26 cellular contexts compared by ENCODE assay signal in genomic region chr3:129563850-129564535, GRCh38. TPM values are rescaled to one million over a fixed set of nuclear protein-coding genes. Genes with fewer than 3 reads are reported as not detected.
DNase-seq lines count a peak whose midpoint lies in the region; ATAC-seq, FAIRE-seq and TF ChIP-seq lines count a peak whose summit lies in the region.
"Had no signal": no experiment of that assay in that cellular context is flagged by ENCODE, and none has a peak within 500 bp of the region (broad histone marks: within the 10 kb centered on the region; RNA-seq: fewer than 3 reads in every experiment).

No MANE protein-coding gene starts in this region.

- H3K27ac ChIP-seq in ascending aorta (peak overlapping the region; percentile 64 to 83), gastroesophageal sphincter (peak overlapping the region in 3 of 4 donors; percentile 37 to 60 (median 45)), sigmoid colon (peak overlapping the region; percentile 7 to 42 (median 13)), upper lobe of left lung (peak overlapping the region; percentile 44 to 78 (median 60))

- H3K4me3 ChIP-seq in ascending aorta: no peak overlapping the region
- no peak overlapping the region for H3K4me3 ChIP-seq in gastroesophageal sphincter
- no peak overlapping the region for H3K4me3 ChIP-seq in sigmoid colon
- H3K4me3 ChIP-seq in upper lobe of left lung: no peak overlapping the region

- H3K4me1 ChIP-seq in ascending aorta (peaks cover 21 to 44% of the 10 kb centered on the region in 2 donors), gastroesophageal sphincter (peaks cover 0 to 78% (median 42%) of the 10 kb centered on the region in 3 donors), sigmoid colon (peaks cover 0 to 54% (median 48%) of the 10 kb centered on the region in 4 donors), upper lobe of left lung (peaks cover 27 to 33% (median 29%) of the 10 kb centered on the region in 4 donors)
- H3K4me1 ChIP-seq: Caco-2 had no signal

- no peak for DNase-seq in ascending aorta (ENCODE audit: low spot score in 2 of 2)
- DNase-seq in sigmoid colon: no peak
- DNase-seq in upper lobe of left lung: no peak
- no peak for DNase-seq in NOMO-1 treated with DMSO at 0.1 percent for 48 hours (lab: John Stamatoyannopoulos, UW; ENCODE audit: unreplicated experiment)
- no peak for DNase-seq in RCC 7860 (ENCODE audit: low spot score)
- DNase-seq in cerebellar cortex (ENCODE audit: low spot score): no peak
- DNase-seq: activated CD4-positive, alpha-beta memory T cell treated with anti-CD3 and anti-CD28 coated beads, Interleukin-2, amount 10 ng/mL, durations not matched to agents 7 days and 5 days; activated CD4-positive, CD25-positive, alpha-beta regulatory T cell; activated naive CD4-positive, alpha-beta T cell treated with Interleukin-2 at 50 U/mL for 16 hours; anterior cingulate cortex; Caco-2; effector CD8-positive, alpha-beta T cell; H7; Kasumi-1; kidney; midbrain; NCI-H1105; NCI-H69; PC-3; SK-N-SH; stimulated activated CD4-positive, alpha-beta T cell treated with anti-CD3 and anti-CD28 coated beads, Interleukin-12 subunit alpha, Interleukin-12 subunit beta, amount 100 ng/mL, for 4 hours had no signal

- FAIRE-seq in RCC 7860 (lab: Jason Lieb, UNC): no peak
- FAIRE-seq: kidney had no signal

- TF ChIP-seq POLR2A in gastroesophageal sphincter (IDR thresholded peaks at IDR 0.05) (no peak), sigmoid colon (IDR thresholded peaks at IDR 0.05) (no peak), upper lobe of left lung (IDR thresholded peaks at IDR 0.05) (no peak)

- H3K27me3 ChIP-seq in ascending aorta (no peaks in the 10 kb centered on the region), gastroesophageal sphincter (no peaks in the 10 kb centered on the region), sigmoid colon (no peaks in the 10 kb centered on the region), upper lobe of left lung (no peaks in the 10 kb centered on the region)

- TF ChIP-seq CTCF in ascending aorta (IDR thresholded peaks at IDR 0.05) (no peak), gastroesophageal sphincter (IDR thresholded peaks at IDR 0.05) (no peak), sigmoid colon (IDR thresholded peaks at IDR 0.05) (no peak), upper lobe of left lung (IDR thresholded peaks at IDR 0.05) (no peak)

- H3K36me3 ChIP-seq in ascending aorta (peaks cover 39 to 65% of the 10 kb centered on the region in 2 donors), gastroesophageal sphincter (peaks cover 0 to 76% of the 10 kb centered on the region in 2 donors), sigmoid colon (peaks cover 0 to 10% (median 2%) of the 10 kb centered on the region in 4 donors), upper lobe of left lung (peaks cover 14 to 94% (median 81%) of the 10 kb centered on the region in 4 donors)

- intact Hi-C loops in ascending aorta (cut with DNase I) (loop anchor here (5.0 kb wide), 1 partner anchor 122 kb away; the partner anchor contains the start of gene IFT122), sigmoid colon (cut with DNase I) (loop anchor here (5.0 kb wide), 1 partner anchor 33 kb away; no protein-coding TSS in a partner anchor)

- H3K9me3 ChIP-seq in ascending aorta: no peaks in the 10 kb centered on the region
- H3K9me3 ChIP-seq in gastroesophageal sphincter: no peaks in the 10 kb centered on the region
- no peaks in the 10 kb centered on the region for H3K9me3 ChIP-seq in sigmoid colon
- H3K9me3 ChIP-seq in upper lobe of left lung: no peaks in the 10 kb centered on the region
- H3K9me3 ChIP-seq: Caco-2, SK-N-SH had no signal

- 66% methylated on average over 6 of the region's 8 CpGs; no CpG with 5 or more reads in 1 of the 2 donors for WGBS in gastroesophageal sphincter (ENCODE audit: low coverage in 1 of 2), 2 donors
- 75 to 89% methylated on average over 8 of the region's 8 CpGs for WGBS in sigmoid colon, 2 donors
- WGBS in upper lobe of left lung, 2 donors: 77 to 91% methylated on average over 4 to 8 of the region's 8 CpGs

- ATAC-seq in gastroesophageal sphincter (no peak), upper lobe of left lung (ENCODE audit: low FRiP score in 2 of 2) (no peak)
- ATAC-seq: PC-3 had no signal

- no peak for TF ChIP-seq EP300 in gastroesophageal sphincter (IDR thresholded peaks at IDR 0.05)
- TF ChIP-seq EP300 in sigmoid colon (IDR thresholded peaks at IDR 0.05): no peak
- TF ChIP-seq EP300 in upper lobe of left lung (IDR thresholded peaks at IDR 0.05): no peak

RNA-seq across cellular contexts. Expression of gene H1-8, which starts 21.0 kb away (rescaled TPM):
- total RNA-seq in ascending aorta (not detected), gastroesophageal sphincter (not detected), sigmoid colon (not detected), upper lobe of left lung (not detected)
- not detected for polyA plus RNA-seq in sigmoid colon
- total RNA-seq: activated CD4-positive, alpha-beta memory T cell treated with anti-CD3 and anti-CD28 coated beads, Interleukin-2, amount 10 ng/mL, durations not matched to agents 7 days and 5 days; Caco-2; cerebellum; H7; kidney; PC-3; progenitor cell of endocrine pancreas; temporal lobe had no signal
- polyA plus RNA-seq: neural cell, SK-N-SH had no signal

RNA-seq across cellular contexts. Expression of gene RHO, which starts 35.6 kb away (rescaled TPM):
- total RNA-seq in ascending aorta: not detected
- total RNA-seq in gastroesophageal sphincter: not detected
- total RNA-seq in sigmoid colon: not detected
- polyA plus RNA-seq in sigmoid colon: not detected
- not detected for total RNA-seq in upper lobe of left lung
- total RNA-seq: activated CD4-positive, alpha-beta memory T cell treated with anti-CD3 and anti-CD28 coated beads, Interleukin-2, amount 10 ng/mL, durations not matched to agents 7 days and 5 days; Caco-2; cerebellum; kidney; PC-3; temporal lobe had no signal
- polyA plus RNA-seq: neural cell, SK-N-SH had no signal

RNA-seq across cellular contexts. Expression of gene PLXND1, which starts 42.5 kb away (rescaled TPM):
- total RNA-seq in ascending aorta (407 TPM), gastroesophageal sphincter (10 to 100 TPM; 45.0 to 77.9 (median 61.5) TPM), sigmoid colon (10 to 100 TPM; 36.9 to 77.0 (median 61.8) TPM), upper lobe of left lung (100 to 1,000 TPM in 5 of 6 donors, 10 to 100 TPM in 1; 95.3 to 607 (median 227) TPM)
- 10 to 100 TPM in 2 of 3 donors, 1 to 10 TPM in 1; 9.6 to 42.0 (median 15.7) TPM for polyA plus RNA-seq in sigmoid colon

Comparison
In these comparisons a context has a peak if more than half of its experiments do, and no peak if none do; other contexts are left out.
1. H3K27ac ChIP-seq: peak in every context shown above with its lines; median percentile 74 in ascending aorta; 60 in upper lobe of left lung; 45 in gastroesophageal sphincter; 13 in sigmoid colon.